Comparison of ENCODE assay signal across 27 cellular contexts in the genomic region with DNA sequence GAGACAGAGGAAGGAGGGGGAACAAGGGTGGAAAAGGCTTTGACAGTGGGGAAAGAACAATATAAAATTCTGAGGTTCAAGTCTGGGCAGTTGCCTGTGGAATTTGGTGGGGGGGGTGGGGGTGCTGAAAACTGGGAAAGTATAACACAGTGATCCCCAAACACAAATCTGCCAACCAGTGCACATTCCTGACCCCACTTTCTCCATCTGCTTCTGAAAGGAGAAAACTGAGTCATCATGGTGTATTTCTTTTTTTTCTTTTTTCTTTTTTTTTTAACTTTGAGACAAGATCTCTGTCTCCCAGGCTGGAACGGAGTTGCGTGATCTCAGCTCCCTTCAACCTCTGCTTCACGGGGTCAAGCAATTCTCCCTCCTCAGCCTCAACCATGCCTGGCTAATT. TPM values are rescaled to one million over a fixed set of nuclear protein-coding genes. Genes with fewer than 3 reads are reported as not detected.
A peak's percentile ranks its signal among the peaks of the same experiment; 100 is the strongest.
DNase-seq lines count a peak whose midpoint lies in the region; ATAC-seq, FAIRE-seq and TF ChIP-seq lines count a peak whose summit lies in the region.
"Had no signal": no experiment of that assay in that cellular context is flagged by ENCODE, and none has a peak within 500 bp of the region (broad histone marks: within the 10 kb centered on the region; RNA-seq: fewer than 3 reads in every experiment).

No MANE protein-coding gene starts in this region.

- peaks cover 56% of the 10 kb centered on the region for H3K27me3 Mint-ChIP-seq in H9 (ENCODE audit: low read depth)

- no peak overlapping the region for H3K23ac ChIP-seq in H9 (ENCODE audit: insufficient read length, low read depth, low read length)

- no peaks in the 10 kb centered on the region; a peak in 1 of 5 replicates for H3K9me3 Mint-ChIP-seq in H9

- no peak for TF ChIP-seq CTCF in AG10803 (conservative IDR thresholded peaks at IDR 0.05; ENCODE audit: low read length)
- no peak for TF ChIP-seq CTCF in bronchial epithelial cell (IDR thresholded peaks at IDR 0.05; ENCODE audit: insufficient read depth, low read length, severe bottlenecking)
- TF ChIP-seq CTCF in H9 (conservative IDR thresholded peaks at IDR 0.05): no peak

- no peak overlapping the region for H2BK120ac ChIP-seq in H9 (ENCODE audit: low read depth, low read length, poor library complexity, severe bottlenecking)

- no peak overlapping the region for H4K5ac ChIP-seq in H9 (ENCODE audit: insufficient read length, low read depth, low read length)

- H3K9ac ChIP-seq in H9 (ENCODE audit: extremely low read depth, insufficient read length, low read length): no peak overlapping the region

- H3K79me1 ChIP-seq in H9 (ENCODE audit: insufficient read depth, low read depth, low read length, poor library complexity, severe bottlenecking): no peaks in the 10 kb centered on the region

- no peak overlapping the region for H3K27ac ChIP-seq in H9 (ENCODE audit: insufficient read length, low read depth, low read length)
- H3K27ac ChIP-seq: 22Rv1, PC-9, SJCRH30 had no signal

- no peak for FAIRE-seq in bronchial epithelial cell (lab: Jason Lieb, UNC)
- FAIRE-seq: H1, HepG2 had no signal

- no peak overlapping the region for H3K14ac ChIP-seq in H9 (ENCODE audit: insufficient read depth, low read length)

- no peak overlapping the region for H3K56ac ChIP-seq in H9 (ENCODE audit: insufficient read length, low read depth, low read length)

- peaks cover 3% of the 10 kb centered on the region for H3K27me3 ChIP-seq in bronchial epithelial cell (ENCODE audit: control insufficient read depth, insufficient read depth, low read length)
- H3K27me3 ChIP-seq in H9 (ENCODE audit: insufficient read depth, low read length): peaks cover 2% of the 10 kb centered on the region; the same call in 1 of the 2 replicates
- H3K27me3 ChIP-seq: SJCRH30 had no signal

- H2BK5ac ChIP-seq in H9 (ENCODE audit: insufficient read length, low read length): no peak overlapping the region

- peak; percentile 54 for DNase-seq in AG10803 (ENCODE audit: low read depth)
- DNase-seq in HCEC 1CT: peak; percentile 1
- peak; percentile 13 for DNase-seq in bronchial epithelial cell (ENCODE audit: low read depth)
- peak; percentile 40 for DNase-seq in renal cortical epithelial cell (ENCODE audit: low read depth)
- no peak for DNase-seq in UCSD-AML1 (lab: John Stamatoyannopoulos, UW; ENCODE audit: unreplicated experiment)
- DNase-seq in H9: no peak
- DNase-seq: DMS53, Kasumi-1, MV-4-11, NCI-H1105 treated with DMSO at 0.1 percent for 48 hours, NCI-H146, NCI-H1930, NCI-H2107, NCI-H524, NCI-H774, PC-9, SJCRH30 had no signal

- H3T11ph ChIP-seq in H9 (ENCODE audit: low read length): no peak overlapping the region

- peaks cover 6 to 13% of the 10 kb centered on the region in 2 experiments for H3K4me1 Mint-ChIP-seq in H9

- H3K36me3 Mint-ChIP-seq in H9 (ENCODE audit: insufficient read depth in 1 of 3, low read depth in 3 of 3): no peaks in the 10 kb centered on the region

- H3K4me3 ChIP-seq in AG10803 (ENCODE audit: low read length) (no peak overlapping the region), bronchial epithelial cell (ENCODE audit: low read depth, low read length) (no peak overlapping the region)
- H3K4me3 ChIP-seq: PC-9, SJCRH30 had no signal

- no peaks in the 10 kb centered on the region for H3K36me3 ChIP-seq in bronchial epithelial cell (ENCODE audit: control insufficient read depth, insufficient read depth, low read length)
- H3K36me3 ChIP-seq: SJCRH30 had no signal

- no peak overlapping the region for H2BK15ac ChIP-seq in H9 (ENCODE audit: low read depth, low read length)

- H3K4me1 ChIP-seq in H9 (ENCODE audit: insufficient read depth, low read length): no peaks in the 10 kb centered on the region
- H3K4me1 ChIP-seq: SJCRH30 had no signal

- H2AK5ac ChIP-seq in H9 (ENCODE audit: insufficient read length, low read length): no peak overlapping the region

- H3K18ac ChIP-seq in H9 (ENCODE audit: insufficient read length, low read depth, low read length): no peak overlapping the region

- peaks cover 7% of the 10 kb centered on the region for H3K23me2 ChIP-seq in H9 (ENCODE audit: insufficient read length, low read depth, low read length, poor library complexity, severe bottlenecking)

- H4K8ac ChIP-seq in H9 (replicated peaks; ENCODE audit: insufficient read length, low read depth, low read length): no peak overlapping the region

- H4K20me1 ChIP-seq in H9 (ENCODE audit: control insufficient read depth, insufficient read depth, insufficient read length): no peaks in the 10 kb centered on the region

- no peak overlapping the region for H3K27ac Mint-ChIP-seq in H9

- no peak overlapping the region for H3K4me2 ChIP-seq in H9 (ENCODE audit: insufficient read depth, insufficient read length, low read length)
- H3K4me2 ChIP-seq: PC-9 had no signal

- no peaks in the 10 kb centered on the region for H3K9me3 ChIP-seq in H9 (ENCODE audit: control insufficient read depth, low read depth, low read length)
- H3K9me3 ChIP-seq: SJCRH30 had no signal

- no peak overlapping the region for H3K4me3 Mint-ChIP-seq in H9

- no peak overlapping the region for H2AFZ ChIP-seq in H9 (ENCODE audit: low read length)
- H2AFZ ChIP-seq: PC-9 had no signal

- no peak overlapping the region for H2BK20ac ChIP-seq in H9 (ENCODE audit: low read depth, low read length, poor library complexity, severe bottlenecking)

- no peaks in the 10 kb centered on the region for H3K79me2 ChIP-seq in H9 (ENCODE audit: insufficient read depth, low read length)

- no peak overlapping the region for H3K4ac ChIP-seq in H9 (ENCODE audit: low read depth, low read length)

- no peak overlapping the region for H2BK12ac ChIP-seq in H9 (ENCODE audit: insufficient read length, low read depth, low read length)

- no CpG with 5 or more reads among the region's 3 CpGs for WGBS in H9 (ENCODE audit: extremely low coverage, insufficient read length, low lambda C conversion rate)

- ATAC-seq in HG02763 (IDR thresholded peaks at IDR 0.05; ENCODE audit: unreplicated experiment): no peak
- ATAC-seq: HepG2, Right ventricle myocardium inferior had no signal

- H4K91ac ChIP-seq in H9 (ENCODE audit: insufficient read length, low read depth, low read length): no peak overlapping the region

RNA-seq across cellular contexts. Expression of gene ITIH5, which starts 4.4 kb away (rescaled TPM):
- total RNA-seq in bronchial epithelial cell: not detected in 2 replicates
- 0.52 and 11.1 TPM in 2 replicates for total RNA-seq in renal cortical epithelial cell
- total RNA-seq in H9 (2021): 1.1 and 1.3 TPM in 2 replicates
- total RNA-seq: Daoy, HT1080, MCF 10A, PC-9 had no signal

RNA-seq across cellular contexts. Expression of gene ITIH2, which starts 32.0 kb away (rescaled TPM):
- not detected in 2 replicates for total RNA-seq in bronchial epithelial cell
- 0.10 and 1.2 TPM in 2 replicates for total RNA-seq in renal cortical epithelial cell
- not detected in 2 replicates for total RNA-seq in H9 (2021)
- total RNA-seq: Daoy, G401, H1, HT1080, MCF 10A, PC-9, Right ventricle myocardium inferior, RPMI7951, SJCRH30 had no signal

Comparison
In these comparisons a context has a peak if more than half of its experiments do, and no peak if none do; other contexts are left out.
1. DNase-seq: peak in AG10803 (single experiment), HCEC 1CT (single experiment), bronchial epithelial cell (single experiment) and renal cortical epithelial cell (single experiment); none in UCSD-AML1 (single experiment) and H9 (single experiment).